18 cellular contexts compared by ENCODE assay signal in genomic region chr6:26299286-26300042, GRCh38.
DNase-seq lines count a peak whose midpoint lies in the region; ATAC-seq and TF ChIP-seq lines count a peak whose summit lies in the region.
"Had no signal": no experiment of that assay in that cellular context is flagged by ENCODE, and none has a peak within 500 bp of the region (broad histone marks: within the 10 kb centered on the region; RNA-seq: fewer than 3 reads in every experiment).

No MANE protein-coding gene starts in this region.

- peak overlapping the region; percentile 89; the same call in 1 of the 2 replicates for H3K4me3 ChIP-seq in iPS DF 6.9 (ENCODE audit: low read length)
- H3K4me3 ChIP-seq in vagina, result no peak overlapping the region
- H3K4me3 ChIP-seq: esophagus squamous epithelium, HAP-1 had no signal

- no peaks in the 10 kb centered on the region for H3K27me3 ChIP-seq in iPS DF 6.9 (ENCODE audit: control insufficient read depth, insufficient read depth, low read length)
- H3K27me3 ChIP-seq in vagina, result no peaks in the 10 kb centered on the region

- H3K4me1 ChIP-seq in iPS DF 6.9 (ENCODE audit: control insufficient read depth, insufficient read depth, low read length), result no peaks in the 10 kb centered on the region
- no peaks in the 10 kb centered on the region for H3K4me1 ChIP-seq in vagina

- peak overlapping the region; percentile 41 for H3K27ac Mint-ChIP-seq in stimulated activated naive CD8-positive, alpha-beta T cell treated with anti-CD3 and anti-CD28 coated beads, Interleukin-15, Interleukin-2, amounts not matched to agents 100 ng/mL and 50 ng/mL, for 24 hours
- H3K27ac Mint-ChIP-seq in activated naive CD8-positive, alpha-beta T cell treated with anti-CD3 and anti-CD28 coated beads for 36 hours, result peak overlapping the region; percentile 51
- H3K27ac Mint-ChIP-seq: activated CD4-positive, alpha-beta T cell treated with anti-CD3 and anti-CD28 coated beads, Interleukin-2, amount 10 ng/mL, durations not matched to agents 24 days and 14 days; memory B cell; T-helper 1 cell treated with Interleukin-12 subunit alpha and Interleukin-12 subunit beta and Interleukin-4 antibody, amounts not matched to agents 30 μg/mL and 1 μg/mL, for 36 hours had no signal

- no peak for ATAC-seq in stimulated activated naive CD8-positive, alpha-beta T cell treated with anti-CD3 and anti-CD28 coated beads, Interleukin-15, Interleukin-2, amounts not matched to agents 100 U/mL and 50 U/mL, for 24 hours
- ATAC-seq in HG03460 (IDR thresholded peaks at IDR 0.05; ENCODE audit: unreplicated experiment), result no peak
- no peak for ATAC-seq in activated CD4-positive, CD25-positive, alpha-beta regulatory T cell treated with anti-CD3 and anti-CD28 coated beads, Interleukin-2, amount 50 U/mL, for 24 hours
- ATAC-seq in GM21447 (IDR thresholded peaks at IDR 0.05; ENCODE audit: unreplicated experiment), result no peak

- peaks cover 8% of the 10 kb centered on the region for H3K9me3 Mint-ChIP-seq in stimulated activated naive CD8-positive, alpha-beta T cell treated with anti-CD3 and anti-CD28 coated beads, Interleukin-15, Interleukin-2, amounts not matched to agents 100 ng/mL and 50 ng/mL, for 24 hours
- H3K9me3 Mint-ChIP-seq in activated naive CD8-positive, alpha-beta T cell treated with anti-CD3 and anti-CD28 coated beads for 36 hours, result no peaks in the 10 kb centered on the region
- H3K9me3 Mint-ChIP-seq: activated CD4-positive, alpha-beta T cell treated with anti-CD3 and anti-CD28 coated beads, Interleukin-2, amount 10 ng/mL, durations not matched to agents 24 days and 14 days; memory B cell; T-helper 1 cell treated with Interleukin-12 subunit alpha and Interleukin-12 subunit beta and Interleukin-4 antibody, amounts not matched to agents 30 μg/mL and 1 μg/mL, for 36 hours had no signal

- DNase-seq in stimulated activated naive CD8-positive, alpha-beta T cell treated with anti-CD3 and anti-CD28 coated beads, Interleukin-15, Interleukin-2, amounts not matched to agents 100 U/mL and 50 U/mL, for 24 hours, result no peak
- DNase-seq in activated naive CD8-positive, alpha-beta T cell treated with anti-CD3 and anti-CD28 coated beads for 36 hours, result no peak
- no peak for DNase-seq in iPS DF 6.9 (ENCODE audit: low read depth, low spot score)
- DNase-seq in vagina (ENCODE audit: extremely low spot score in 2 of 2), result no peak
- DNase-seq: activated CD4-positive, alpha-beta T cell treated with anti-CD3 and anti-CD28 coated beads, Interleukin-2, amount 10 ng/mL, durations not matched to agents 24 days and 14 days; amniotic stem cell; Caco-2; esophagus squamous epithelium; NCI-H2081 treated with DMSO at 0.1 percent for 48 hours; stimulated activated naive CD4-positive, alpha-beta T cell treated with Interleukin-2 at 50 U/mL for 16 hours had no signal

- peaks cover 58% of the 10 kb centered on the region for H3K4me1 Mint-ChIP-seq in stimulated activated naive CD8-positive, alpha-beta T cell treated with anti-CD3 and anti-CD28 coated beads, Interleukin-15, Interleukin-2, amounts not matched to agents 100 ng/mL and 50 ng/mL, for 24 hours (ENCODE audit: low read depth)
- peaks cover 37% of the 10 kb centered on the region for H3K4me1 Mint-ChIP-seq in activated naive CD8-positive, alpha-beta T cell treated with anti-CD3 and anti-CD28 coated beads for 36 hours

- H3K36me3 Mint-ChIP-seq in stimulated activated naive CD8-positive, alpha-beta T cell treated with anti-CD3 and anti-CD28 coated beads, Interleukin-15, Interleukin-2, amounts not matched to agents 100 ng/mL and 50 ng/mL, for 24 hours (ENCODE audit: low read depth), result no peaks in the 10 kb centered on the region
- H3K36me3 Mint-ChIP-seq in activated naive CD8-positive, alpha-beta T cell treated with anti-CD3 and anti-CD28 coated beads for 36 hours, result peaks cover 3% of the 10 kb centered on the region
- H3K36me3 Mint-ChIP-seq: memory B cell had no signal

- TF ChIP-seq POLR2A in vagina (IDR thresholded peaks at IDR 0.05), result no peak

- no peaks in the 10 kb centered on the region for H3K9me3 ChIP-seq in iPS DF 6.9 (ENCODE audit: control insufficient read depth, insufficient read depth, low read length)
- H3K9me3 ChIP-seq in vagina, result no peaks in the 10 kb centered on the region
- H3K9me3 ChIP-seq: Caco-2, esophagus squamous epithelium, HAP-1, neutrophil had no signal

- intact Hi-C loops in vagina (cut with DNase I), result loop anchor here (10.0 kb wide), 1 partner anchor 1645 kb away; no protein-coding TSS in a partner anchor

- no peak overlapping the region for H3K4me3 Mint-ChIP-seq in stimulated activated naive CD8-positive, alpha-beta T cell treated with anti-CD3 and anti-CD28 coated beads, Interleukin-15, Interleukin-2, amounts not matched to agents 100 ng/mL and 50 ng/mL, for 24 hours
- peak overlapping the region; percentile 2 for H3K4me3 Mint-ChIP-seq in activated naive CD8-positive, alpha-beta T cell treated with anti-CD3 and anti-CD28 coated beads for 36 hours
- H3K4me3 Mint-ChIP-seq: activated CD4-positive, alpha-beta T cell treated with anti-CD3 and anti-CD28 coated beads, Interleukin-2, amount 10 ng/mL, durations not matched to agents 24 days and 14 days; memory B cell; T-helper 1 cell treated with Interleukin-12 subunit alpha and Interleukin-12 subunit beta and Interleukin-4 antibody, amounts not matched to agents 30 μg/mL and 1 μg/mL, for 36 hours had no signal

- no peak for TF ChIP-seq CTCF in vagina (IDR thresholded peaks at IDR 0.05)

- no peaks in the 10 kb centered on the region for H3K27me3 Mint-ChIP-seq in stimulated activated naive CD8-positive, alpha-beta T cell treated with anti-CD3 and anti-CD28 coated beads, Interleukin-15, Interleukin-2, amounts not matched to agents 100 ng/mL and 50 ng/mL, for 24 hours
- H3K27me3 Mint-ChIP-seq in activated naive CD8-positive, alpha-beta T cell treated with anti-CD3 and anti-CD28 coated beads for 36 hours, result no peaks in the 10 kb centered on the region
- H3K27me3 Mint-ChIP-seq: activated CD4-positive, alpha-beta T cell treated with anti-CD3 and anti-CD28 coated beads, Interleukin-2, amount 10 ng/mL, durations not matched to agents 24 days and 14 days had no signal

- no peaks in the 10 kb centered on the region for H3K36me3 ChIP-seq in iPS DF 6.9 (ENCODE audit: control insufficient read depth, insufficient read depth, low read length)
- H3K36me3 ChIP-seq in vagina, result no peaks in the 10 kb centered on the region
- H3K36me3 ChIP-seq: esophagus squamous epithelium, HAP-1, neutrophil had no signal

- H3K27ac ChIP-seq in iPS DF 6.9 (ENCODE audit: low read length) (no peak overlapping the region), vagina (no peak overlapping the region)
- H3K27ac ChIP-seq: esophagus squamous epithelium, neutrophil had no signal

- no CpG with 5 or more reads among the region's 23 CpGs for WGBS in iPS DF 6.9 (ENCODE audit: insufficient coverage, insufficient read length)
